8 cellular contexts compared by ENCODE assay signal in genomic region chr16:30378236-30379164, GRCh38.
DNase-seq lines count a peak whose midpoint lies in the region; ATAC-seq and TF ChIP-seq lines count a peak whose summit lies in the region.

No MANE protein-coding gene starts in this region.

- no peaks in the 10 kb centered on the region for H4K20me1 ChIP-seq in OCI-LY3 (ENCODE audit: insufficient read depth, low read length)

- ATAC-seq in GM21528 (IDR thresholded peaks at IDR 0.05; ENCODE audit: low FRiP score, unreplicated experiment), result peak; percentile 74

- TF ChIP-seq CTCF in OCI-LY3 (IDR thresholded peaks at IDR 0.05; ENCODE audit: low read depth, low read length), result no peak

- H3K4me1 ChIP-seq in OCI-LY3 (ENCODE audit: low read length), result peaks cover 33% of the 10 kb centered on the region
- peaks cover 16% of the 10 kb centered on the region in 2 donors for H3K4me1 ChIP-seq in mucosa of rectum (ENCODE audit: control insufficient read depth in 2 of 2, insufficient read depth in 2 of 2, low read length in 2 of 2)

- H3K27me3 ChIP-seq in OCI-LY3 (ENCODE audit: low read depth, low read length) (no peaks in the 10 kb centered on the region), mucosa of rectum (ENCODE audit: control insufficient read depth in 2 of 2, insufficient read depth in 2 of 2, low read length in 2 of 2) (no peaks in the 10 kb centered on the region)

- peak overlapping the region; percentile 98 for H3K4me3 ChIP-seq in OCI-LY3 (ENCODE audit: low read length)
- peak overlapping the region; percentile 83 to 92 for H3K4me3 ChIP-seq in mucosa of rectum (ENCODE audit: low read length in 2 of 2)

- H3K79me2 ChIP-seq in OCI-LY3 (ENCODE audit: low read length), result peaks cover 21% of the 10 kb centered on the region

- peak overlapping the region; percentile 99 for H3K9ac ChIP-seq in OCI-LY3 (ENCODE audit: low read length)
- H3K9ac ChIP-seq in mucosa of rectum (ENCODE audit: low read depth in 1 of 2, low read length in 2 of 2), result peak overlapping the region; percentile 86 to 94

- peak overlapping the region; percentile 99 for H3K4me2 ChIP-seq in OCI-LY3 (ENCODE audit: low read length)

- H3K9me3 ChIP-seq in OCI-LY3 (ENCODE audit: insufficient read depth, low read length) (no peaks in the 10 kb centered on the region), mucosa of rectum (ENCODE audit: control insufficient read depth in 2 of 2, low read length in 2 of 2) (no peaks in the 10 kb centered on the region)

- H3K27ac ChIP-seq in OCI-LY3 (ENCODE audit: low read length), result peak overlapping the region; percentile 99
- H3K27ac ChIP-seq in epithelial cell of prostate, result peak overlapping the region; percentile 97
- peak overlapping the region; percentile 100 for H3K27ac ChIP-seq in mucosa of rectum (ENCODE audit: low read depth in 2 of 2, low read length in 2 of 2)

- no peak overlapping the region for H2AFZ ChIP-seq in OCI-LY3 (ENCODE audit: low read depth, low read length)

- DNase-seq in DMS114 treated with DMSO at 0.1 percent for 48 hours (lab: John Stamatoyannopoulos, UW; ENCODE audit: unreplicated experiment) (peak; percentile 88), HuH-7.5 (ENCODE audit: low spot score) (peak; percentile 92), activated T-cell treated with anti-CD3 and anti-CD28 coated beads for 4 hours (peak; percentile 99), epithelial cell of prostate (ENCODE audit: low read depth, low spot score) (peak; percentile 72)
- DNase-seq in stimulated activated CD8-positive, alpha-beta memory T cell treated with anti-CD3 and anti-CD28 coated beads, Interleukin-4, amount 100 ng/mL, for 4 hours (ENCODE audit: low read depth in 2 of 2, low spot score in 1 of 2), result peak; percentile 98 to 99

- peaks cover 5% of the 10 kb centered on the region for H3K36me3 ChIP-seq in OCI-LY3 (replicated peaks; ENCODE audit: low read depth, low read length)
- no peaks in the 10 kb centered on the region for H3K36me3 ChIP-seq in mucosa of rectum (ENCODE audit: control insufficient read depth in 2 of 2, insufficient read depth in 2 of 2, low read length in 2 of 2)

Comparison
In these comparisons a context has a peak if more than half of its experiments do, and no peak if none do; other contexts are left out.
1. Peak in every context shown above with its lines: DNase-seq, ATAC-seq, H3K4me3 ChIP-seq and H3K27ac ChIP-seq.